25 cellular contexts compared by ENCODE assay signal in the genomic region with DNA sequence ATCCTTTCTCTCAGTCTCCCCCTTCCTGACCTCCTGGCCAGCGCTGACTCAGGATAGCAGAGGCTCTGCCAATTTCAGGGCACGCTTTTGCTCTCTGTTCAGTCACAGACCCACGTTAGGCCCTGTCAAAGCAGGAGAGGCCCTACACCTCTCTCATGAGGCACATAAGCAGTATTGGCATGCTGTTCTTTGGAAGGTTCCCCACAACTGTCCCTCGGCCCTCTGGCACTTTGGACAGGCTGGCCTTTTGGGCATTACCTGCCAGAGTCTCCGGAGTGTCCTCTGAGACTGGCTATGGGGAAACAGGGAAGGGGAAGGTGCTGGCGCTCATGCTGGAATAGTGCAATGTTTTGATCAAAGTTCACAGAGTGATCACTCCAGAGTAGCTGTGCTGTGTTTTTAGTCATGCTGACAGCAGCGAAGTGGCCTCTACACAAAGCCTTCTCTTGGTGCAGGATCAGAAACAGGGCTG. TPM values are rescaled to one million over a fixed set of nuclear protein-coding genes. Genes with fewer than 3 reads are reported as not detected.
A peak's percentile ranks its signal among the peaks of the same experiment; 100 is the strongest.
DNase-seq lines count a peak whose midpoint lies in the region; ATAC-seq, FAIRE-seq and TF ChIP-seq lines count a peak whose summit lies in the region.
"Had no signal": no experiment of that assay in that cellular context is flagged by ENCODE, and none has a peak within 500 bp of the region (broad histone marks: within the 10 kb centered on the region; RNA-seq: fewer than 3 reads in every experiment).

No MANE protein-coding gene starts in this region.

- H3K4me3 ChIP-seq in DND-41 (ENCODE audit: low read depth in 1 of 2, low read length in 2 of 2) (no peak overlapping the region), astrocyte (ENCODE audit: insufficient read depth, low read depth, low read length) (no peak overlapping the region)
- H3K4me3 ChIP-seq: gastroesophageal sphincter, pancreas, suprapubic skin, uterus had no signal

- H2AFZ ChIP-seq in DND-41 (ENCODE audit: low read depth, low read length) = 0 out of 2 replicates have a peak overlapping the region, but pooled peaks have one; percentile 0
- H2AFZ ChIP-seq in astrocyte (ENCODE audit: low read depth, low read length) = no peak overlapping the region

- H3K27me3 Mint-ChIP-seq in astrocyte (ENCODE audit: low read depth, unreplicated experiment) = peaks cover 7% of the 10 kb centered on the region
- H3K27me3 Mint-ChIP-seq in MCF 10A (ENCODE audit: insufficient read depth, unreplicated experiment) = no peaks in the 10 kb centered on the region
- no peaks in the 10 kb centered on the region for H3K27me3 Mint-ChIP-seq in activated T-cell treated with anti-CD3 and anti-CD28 coated beads, Interleukin-2, amount 50 U/mL, for 72 hours (ENCODE audit: low read depth)

- H3K4me1 Mint-ChIP-seq in astrocyte (ENCODE audit: low read depth, unreplicated experiment) = peaks cover 17% of the 10 kb centered on the region
- H3K4me1 Mint-ChIP-seq in MCF 10A (ENCODE audit: insufficient read depth, unreplicated experiment) = peaks cover 10% of the 10 kb centered on the region
- H3K4me1 Mint-ChIP-seq in activated T-cell treated with anti-CD3 and anti-CD28 coated beads, Interleukin-2, amount 50 U/mL, for 72 hours (ENCODE audit: low read depth) = peaks cover 34% of the 10 kb centered on the region

- no peaks in the 10 kb centered on the region for H3K27me3 ChIP-seq in DND-41 (ENCODE audit: insufficient read depth, low read length, poor library complexity)
- H3K27me3 ChIP-seq in astrocyte (ENCODE audit: insufficient read depth, low read length) = no peaks in the 10 kb centered on the region
- H3K27me3 ChIP-seq: gastroesophageal sphincter, pancreas, suprapubic skin, uterus had no signal

- CTCF ChIA-PET in MCF 10A (lab: Yijun Ruan, JAX) = interaction anchor here (0.9 kb wide), 1 partner anchor 11 kb away, joined by 3 read pairs; no protein-coding TSS in a partner anchor

- H3K79me2 ChIP-seq in DND-41 (ENCODE audit: insufficient read depth, low read length) (no peaks in the 10 kb centered on the region), astrocyte (ENCODE audit: insufficient read depth, low read length) (no peaks in the 10 kb centered on the region)

- H3K27ac Mint-ChIP-seq in astrocyte (ENCODE audit: unreplicated experiment) = no peak overlapping the region
- H3K27ac Mint-ChIP-seq in MCF 10A (ENCODE audit: low read depth, unreplicated experiment) = no peak overlapping the region
- H3K27ac Mint-ChIP-seq in activated T-cell treated with anti-CD3 and anti-CD28 coated beads, Interleukin-2, amount 50 U/mL, for 72 hours = no peak overlapping the region
- H3K27ac Mint-ChIP-seq: CD14-positive monocyte, natural killer cell had no signal

- H3K27ac ChIP-seq in DND-41 (ENCODE audit: low read length) (no peak overlapping the region), astrocyte (ENCODE audit: low read depth, low read length) (no peak overlapping the region)
- H3K27ac ChIP-seq: pancreas, suprapubic skin, uterus had no signal

- no peak overlapping the region for H3K4me3 Mint-ChIP-seq in astrocyte (ENCODE audit: unreplicated experiment)
- H3K4me3 Mint-ChIP-seq in MCF 10A (ENCODE audit: unreplicated experiment) = no peak overlapping the region
- H3K4me3 Mint-ChIP-seq in activated T-cell treated with anti-CD3 and anti-CD28 coated beads, Interleukin-2, amount 50 U/mL, for 72 hours = no peak overlapping the region
- H3K4me3 Mint-ChIP-seq: CD14-positive monocyte, natural killer cell had no signal

- H3K36me3 Mint-ChIP-seq in astrocyte (ENCODE audit: low read depth, unreplicated experiment) = no peaks in the 10 kb centered on the region
- H3K36me3 Mint-ChIP-seq in MCF 10A (ENCODE audit: insufficient read depth, unreplicated experiment) = peaks cover 7% of the 10 kb centered on the region
- no peaks in the 10 kb centered on the region for H3K36me3 Mint-ChIP-seq in activated T-cell treated with anti-CD3 and anti-CD28 coated beads, Interleukin-2, amount 50 U/mL, for 72 hours (ENCODE audit: insufficient read depth in 2 of 2)
- H3K36me3 Mint-ChIP-seq: CD14-positive monocyte, natural killer cell had no signal

- no TSS peak for BruUV-seq in MCF 10A (replicated peaks; lab: Mats Ljungman, UMichigan)

- POLR2A ChIA-PET in MCF 10A (lab: Yijun Ruan, JAX) = no interaction called here

- H3K9me3 ChIP-seq in DND-41 (ENCODE audit: insufficient read depth, low read length, severe bottlenecking) (no peaks in the 10 kb centered on the region), astrocyte (ENCODE audit: insufficient read depth, low read depth, low read length) (no peaks in the 10 kb centered on the region)
- H3K9me3 ChIP-seq: gastroesophageal sphincter, pancreas, suprapubic skin, uterus had no signal

- intact Hi-C loops in MCF 10A (cut with micrococcal nuclease) = loop anchor here (5.0 kb wide), 1 partner anchor 56 kb away; no protein-coding TSS in a partner anchor

- no peak for ATAC-seq in DND-41 (ENCODE audit: insufficient read depth, low read depth)
- no peak for ATAC-seq in activated T-cell treated with anti-CD3 and anti-CD28 coated beads, Interleukin-2, amount 50 U/mL, for 72 hours (replicated peaks in 1 of 2)
- ATAC-seq: gastroesophageal sphincter, HCT116, natural killer cell, pancreas had no signal

- DNase-seq in DND-41 (no peak), astrocyte (ENCODE audit: low read depth) (peak; percentile 16), kidney tubule cell (ENCODE audit: low spot score) (peak; percentile 44), renal cortical epithelial cell (ENCODE audit: low read depth) (peak; percentile 48), COLO668 (lab: John Stamatoyannopoulos, UW; ENCODE audit: unreplicated experiment) (no peak), MCF 10A (ENCODE audit: unreplicated experiment) (no peak), DMS79 (lab: John Stamatoyannopoulos, UW) (no peak)
- no peak for DNase-seq in activated T-cell treated with anti-CD3 and anti-CD28 coated beads, Interleukin-2, amount 50 U/mL, for 72 hours
- DNase-seq: activated T-cell treated with anti-CD3 and anti-CD28 coated beads, Interleukin-2, amount 50 U/mL, for 1 hour; DMS 273 treated with DMSO at 0.1 percent for 48 hours; effector CD8-positive, alpha-beta T cell; erythroblast; GF-D8; KBM-7; natural killer cell; NCI-H1694 treated with DMSO at 0.1 percent for 48 hours; NCI-H69; pancreas; uterus had no signal

- H3K9me3 Mint-ChIP-seq in astrocyte (ENCODE audit: unreplicated experiment) = no peaks in the 10 kb centered on the region
- H3K9me3 Mint-ChIP-seq in MCF 10A (ENCODE audit: unreplicated experiment) = no peaks in the 10 kb centered on the region
- H3K9me3 Mint-ChIP-seq in activated T-cell treated with anti-CD3 and anti-CD28 coated beads, Interleukin-2, amount 50 U/mL, for 72 hours = no peaks in the 10 kb centered on the region
- H3K9me3 Mint-ChIP-seq: natural killer cell had no signal

- H3K36me3 ChIP-seq in DND-41 (ENCODE audit: insufficient read depth, low read length) (no peaks in the 10 kb centered on the region), astrocyte (ENCODE audit: insufficient read depth, low read length) (no peaks in the 10 kb centered on the region)
- H3K36me3 ChIP-seq: gastroesophageal sphincter, pancreas, suprapubic skin, uterus had no signal

- TF ChIP-seq CTCF in DND-41 (IDR thresholded peaks at IDR 0.05; ENCODE audit: borderline replicate concordance, extremely low read depth, low read length, poor library complexity, severe bottlenecking) = no peak
- TF ChIP-seq CTCF in astrocyte (IDR thresholded peaks at IDR 0.05; ENCODE audit: insufficient read depth, low read depth, low read length) = no peak
- TF ChIP-seq CTCF in MCF 10A (IDR thresholded peaks at IDR 0.05; ENCODE audit: unreplicated experiment) = no peak

- H4K20me1 ChIP-seq in DND-41 (ENCODE audit: insufficient read depth, low read length) = no peaks in the 10 kb centered on the region
- H4K20me1 ChIP-seq in astrocyte (ENCODE audit: insufficient read depth, low read length) = no peaks in the 10 kb centered on the region

- FAIRE-seq in astrocyte (lab: Jason Lieb, UNC) = no peak
- FAIRE-seq: pancreas, TTC549 had no signal

- peaks cover 27% of the 10 kb centered on the region for H3K4me1 ChIP-seq in DND-41 (ENCODE audit: insufficient read depth, low read length)
- H3K4me1 ChIP-seq in astrocyte (ENCODE audit: insufficient read depth, low read length) = no peaks in the 10 kb centered on the region
- H3K4me1 ChIP-seq: uterus had no signal

- H3K9ac ChIP-seq in DND-41 (ENCODE audit: low read depth, low read length) (no peak overlapping the region), astrocyte (ENCODE audit: low read length) (no peak overlapping the region)

- H3K4me2 ChIP-seq in DND-41 (ENCODE audit: insufficient read depth, low read length) (no peak overlapping the region), astrocyte (ENCODE audit: low read length) (no peak overlapping the region)

RNA-seq across cellular contexts. Expression of gene UBE2L5, which starts 23.7 kb away (rescaled TPM):
- total RNA-seq in astrocyte = not detected in 2 replicates
- not detected in 2 replicates for total RNA-seq in renal cortical epithelial cell
- not detected in 2 replicates for total RNA-seq in MCF 10A (2022)
- total RNA-seq in activated T-cell treated with anti-CD3 and anti-CD28 coated beads, Interleukin-2, amount 50 U/mL, for 72 hours = not detected
- total RNA-seq: kidney epithelial cell, natural killer cell, pancreas had no signal

Comparison
In these comparisons a context has a peak if more than half of its experiments do, and no peak if none do; other contexts are left out.
1. DNase-seq: peak in astrocyte (single experiment), kidney tubule cell (single experiment) and renal cortical epithelial cell (single experiment); none in DND-41 (single experiment), COLO668 (single experiment), MCF 10A (single experiment), DMS79 (single experiment) and activated T-cell treated with anti-CD3 and anti-CD28 coated beads, Interleukin-2, amount 50 U/mL, for 72 hours (0 of 2).